1 cellular context compared by ENCODE assay signal in the genomic region with DNA sequence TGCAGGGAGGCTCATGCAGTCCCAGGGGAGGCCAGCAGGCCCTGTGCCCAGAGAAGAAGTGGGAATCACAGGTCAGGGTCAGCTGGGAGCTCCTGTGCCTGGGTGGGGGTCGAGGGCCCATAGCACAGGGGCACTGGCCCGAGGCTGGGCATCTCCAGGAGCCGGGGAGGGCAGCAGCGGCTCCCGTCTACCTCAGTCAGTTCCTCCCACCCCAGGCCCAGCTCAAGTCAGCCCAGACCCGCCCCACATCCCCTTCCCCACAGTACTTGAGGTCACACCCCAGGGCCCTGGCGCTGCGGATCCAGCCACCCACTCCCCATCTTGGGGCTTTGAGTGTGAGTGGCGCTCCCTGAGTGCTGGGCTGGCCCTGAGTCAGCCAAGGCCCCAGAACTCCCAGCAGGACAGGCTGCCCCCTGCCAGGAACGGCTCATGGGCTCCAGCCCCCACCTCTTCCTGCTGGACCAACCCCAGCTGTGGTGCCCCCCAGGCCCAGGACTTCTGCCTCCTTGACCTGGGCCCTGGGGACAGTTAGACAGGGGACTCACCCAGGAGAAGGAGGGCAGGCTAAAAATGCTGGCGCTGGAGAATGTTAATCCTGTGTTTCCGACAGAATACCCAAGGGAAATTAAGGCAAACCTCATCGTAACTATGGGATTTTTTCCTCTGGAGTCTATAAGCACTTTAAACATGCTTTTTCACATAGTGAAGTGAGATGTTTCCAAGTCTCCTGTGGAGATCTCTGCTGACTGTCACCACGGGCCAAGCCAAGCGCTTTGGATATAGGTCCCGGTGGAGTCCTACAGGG.
A peak's percentile ranks its signal among the peaks of the same experiment; 100 is the strongest.
TF ChIP-seq lines count a peak whose summit lies in the region.

No MANE protein-coding gene starts in this region.

TF ChIP-seq in HEK293, 187 proteins besides CTCF, POLR2A, EP300 and RAD21 (continued from another document):
- TF ChIP-seq, protein P1, sequence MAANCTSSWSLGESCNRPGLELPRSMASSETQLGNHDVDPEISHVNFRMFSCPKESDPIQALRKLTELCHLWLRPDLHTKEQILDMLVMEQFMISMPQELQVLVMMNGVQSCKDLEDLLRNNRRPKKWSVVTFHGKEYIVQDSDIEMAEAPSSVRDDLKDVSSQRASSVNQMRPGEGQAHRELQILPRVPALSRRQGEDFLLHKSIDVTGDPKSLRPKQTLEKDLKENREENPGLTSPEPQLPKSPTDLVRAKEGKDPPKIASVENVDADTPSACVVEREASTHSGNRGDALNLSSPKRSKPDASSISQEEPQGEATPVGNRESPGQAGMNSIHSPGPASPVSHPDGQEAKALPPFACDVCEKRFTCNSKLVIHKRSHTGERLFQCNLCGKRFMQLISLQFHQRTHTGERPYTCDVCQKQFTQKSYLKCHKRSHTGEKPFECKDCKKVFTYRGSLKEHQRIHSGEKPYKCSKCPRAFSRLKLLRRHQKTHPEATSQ (tag by site-specific recombination; IDR thresholded peaks at IDR 0.05): no peak
- TF ChIP-seq ZNF416 (tag by site-specific recombination; IDR thresholded peaks at IDR 0.05): no peak
- no peak for TF ChIP-seq ZNF248 (tag by site-specific recombination; IDR thresholded peaks at IDR 0.05)
- TF ChIP-seq ZIC2 (tag by site-specific recombination; IDR thresholded peaks at IDR 0.05): peak; percentile 90
- TF ChIP-seq SCRT2 (tag by site-specific recombination; IDR thresholded peaks at IDR 0.05): no peak
